ENCODE assay signal across 30 cellular contexts in the genomic region with DNA sequence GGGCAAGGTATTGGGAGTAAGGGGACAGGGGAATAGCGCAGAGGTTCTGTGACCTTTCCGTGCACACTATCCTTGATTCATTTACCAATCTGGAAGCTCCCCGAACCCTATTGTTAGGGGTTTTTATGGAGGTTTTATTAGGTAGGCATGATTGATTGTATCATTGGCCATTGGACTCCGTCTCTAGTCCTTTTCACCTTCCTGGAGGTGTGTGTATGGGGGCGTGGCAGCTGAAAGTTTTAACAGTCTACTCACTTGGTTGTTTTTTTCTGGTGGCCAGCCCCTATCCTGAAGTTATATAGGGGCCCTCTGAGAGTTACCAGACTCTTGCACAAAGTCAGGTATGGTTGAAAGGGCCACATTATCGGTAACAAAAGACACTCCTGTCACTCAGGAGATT.
"Had no signal": no experiment of that assay in that cellular context is flagged by ENCODE, and none has a peak within 500 bp of the region (broad histone marks: within the 10 kb centered on the region; RNA-seq: fewer than 3 reads in every experiment).

No MANE protein-coding gene starts in this region.

- DNase-seq: natural killer cell; occipital lobe; ovary; posterior cingulate gyrus; psoas muscle; right cardiac atrium; right lobe of liver; sigmoid colon; spleen; stimulated activated CD4-positive, alpha-beta T cell treated with anti-CD3 and anti-CD28 coated beads, Interleukin-12 subunit alpha, Interleukin-12 subunit beta, amount 100 ng/mL, for 4 hours; stimulated activated CD4-positive, alpha-beta T cell treated with anti-CD3 and anti-CD28 coated beads, Interleukin-1b, Interleukin-23, amount 100 ng/mL, for 48 hours; stimulated activated CD4-positive, alpha-beta T cell treated with anti-CD3 and anti-CD28 coated beads, Interleukin-4, amount 100 ng/mL, for 1 hour; stimulated activated CD4-positive, alpha-beta T cell treated with anti-CD3 and anti-CD28 coated beads, Interleukin-4, amount 100 ng/mL, for 4 hours; stimulated activated CD8-positive, alpha-beta memory T cell treated with anti-CD3 and anti-CD28 coated beads, Interleukin-4, amount 100 ng/mL, for 48 hours; stimulated activated naive CD4-positive, alpha-beta T cell; stimulated activated naive CD8-positive, alpha-beta T cell treated with anti-CD3 and anti-CD28 coated beads, Interleukin-15, amount 100 ng/mL, for 72 hours; stimulated activated naive CD8-positive, alpha-beta T cell treated with anti-CD3 and anti-CD28 coated beads, Interleukin-15, Interleukin-2, amounts not matched to agents 100 U/mL and 50 U/mL, for 24 hours; substantia nigra; testis; tibial artery; transverse colon; upper lobe of right lung; uterus had no signal

- H3K36me3 ChIP-seq: neural progenitor cell, ovary, right lobe of liver, sigmoid colon, spleen, suprapubic skin, tibial artery, transverse colon, upper lobe of right lung, uterus had no signal

- H3K9me3 Mint-ChIP-seq: natural killer cell; nephron; stimulated activated memory B cell treated with anti-CD40 and anti-IgM and Interleukin-4, amounts not matched to agents 10 μg/mL and 1 μg/mL and 100 μg/mL, for 72 hours; stimulated activated naive CD8-positive, alpha-beta T cell treated with anti-CD3 and anti-CD28 coated beads, Interleukin-15, amount 100 ng/mL, for 72 hours had no signal

- H3K9me3 ChIP-seq: ovary, psoas muscle, right lobe of liver, sigmoid colon, spleen, suprapubic skin, testis, tibial artery, transverse colon, upper lobe of right lung, uterus had no signal

- H3K4me1 ChIP-seq: testis, uterus had no signal

- H3K27ac Mint-ChIP-seq: natural killer cell; nephron; neural progenitor cell; progenitor cell of endocrine pancreas; stimulated activated memory B cell treated with anti-CD40 and anti-IgM and Interleukin-4, amounts not matched to agents 10 μg/mL and 1 μg/mL and 100 μg/mL, for 72 hours; stimulated activated naive CD8-positive, alpha-beta T cell treated with anti-CD3 and anti-CD28 coated beads, Interleukin-15, amount 100 ng/mL, for 72 hours; type B pancreatic cell had no signal

- H3K4me3 Mint-ChIP-seq: natural killer cell; nephron; neural progenitor cell; stimulated activated memory B cell treated with anti-CD40 and anti-IgM and Interleukin-4, amounts not matched to agents 10 μg/mL and 1 μg/mL and 100 μg/mL, for 72 hours; stimulated activated naive CD8-positive, alpha-beta T cell treated with anti-CD3 and anti-CD28 coated beads, Interleukin-15, amount 100 ng/mL, for 72 hours; type B pancreatic cell had no signal

- H3K4me3 ChIP-seq: neural progenitor cell, ovary, psoas muscle, right lobe of liver, sigmoid colon, smooth muscle cell, spleen, suprapubic skin, testis, tibial artery, transverse colon, upper lobe of right lung, uterus had no signal

- ATAC-seq: natural killer cell; psoas muscle; right cardiac atrium; right lobe of liver; stimulated activated memory B cell treated with anti-CD40 and anti-IgM and Interleukin-4, amounts not matched to agents 10 μg/mL and 1 μg/mL and 100 μg/mL, for 72 hours; stimulated activated naive CD8-positive, alpha-beta T cell treated with anti-CD3 and anti-CD28 coated beads, Interleukin-15, amount 100 ng/mL, for 72 hours; stimulated activated naive CD8-positive, alpha-beta T cell treated with anti-CD3 and anti-CD28 coated beads, Interleukin-15, Interleukin-2, amounts not matched to agents 100 U/mL and 50 U/mL, for 24 hours; upper lobe of right lung had no signal

- H3K27me3 Mint-ChIP-seq: progenitor cell of endocrine pancreas; stimulated activated memory B cell treated with anti-CD40 and anti-IgM and Interleukin-4, amounts not matched to agents 10 μg/mL and 1 μg/mL and 100 μg/mL, for 72 hours; stimulated activated naive CD8-positive, alpha-beta T cell treated with anti-CD3 and anti-CD28 coated beads, Interleukin-15, amount 100 ng/mL, for 72 hours; type B pancreatic cell had no signal

- H3K4me1 Mint-ChIP-seq: neural progenitor cell had no signal

- H3K36me3 Mint-ChIP-seq: natural killer cell; stimulated activated memory B cell treated with anti-CD40 and anti-IgM and Interleukin-4, amounts not matched to agents 10 μg/mL and 1 μg/mL and 100 μg/mL, for 72 hours had no signal
